29 cellular contexts compared by ENCODE assay signal in the genomic region with DNA sequence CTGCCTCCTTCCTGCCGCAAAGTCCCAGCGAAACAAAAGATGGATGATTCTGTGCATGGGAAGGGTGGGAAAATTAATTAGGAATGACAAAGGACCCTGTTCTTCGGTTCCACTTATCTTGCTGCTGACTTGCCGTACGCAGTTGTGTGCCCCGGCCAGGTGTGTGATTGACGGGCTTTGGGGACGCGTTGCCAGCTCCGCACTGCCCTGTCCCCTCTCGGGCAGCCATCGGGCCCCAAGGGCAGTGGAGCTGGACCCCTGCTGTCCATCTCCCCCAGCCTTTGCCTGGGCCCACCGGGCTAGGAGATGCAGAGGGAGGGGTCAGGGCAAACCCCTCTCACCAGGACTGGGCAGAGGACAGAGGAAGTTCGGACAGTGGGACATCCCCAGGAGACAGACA.
"Had no signal": no experiment of that assay in that cellular context is flagged by ENCODE, and none has a peak within 500 bp of the region (broad histone marks: within the 10 kb centered on the region; RNA-seq: fewer than 3 reads in every experiment).

No MANE protein-coding gene starts in this region.

- H3K4me1 ChIP-seq: colonic mucosa, esophagus muscularis mucosa, esophagus squamous epithelium, foreskin keratinocyte, gastrocnemius medialis, gastroesophageal sphincter had no signal

- H3K4me3 ChIP-seq: colonic mucosa, coronary artery, dorsolateral prefrontal cortex, esophagus muscularis mucosa, esophagus squamous epithelium, gastrocnemius medialis, gastroesophageal sphincter, heart left ventricle, heart right ventricle had no signal

- FAIRE-seq: colon, endometrium, endothelial cell of umbilical vein, frontal cortex had no signal

- H3K9me3 ChIP-seq: colonic mucosa, esophagus muscularis mucosa, esophagus squamous epithelium, gastrocnemius medialis, gastroesophageal sphincter, heart left ventricle, heart right ventricle had no signal

- H3K27ac Mint-ChIP-seq: dendritic cell treated with granulocyte-macrophage colony-stimulating factor and Interleukin-4, amounts not matched to agents 40 ng/mL and 50 ng/mL, for 4 days; effector memory CD8-positive, alpha-beta T cell; endodermal cell had no signal

- H3K4me3 Mint-ChIP-seq: dendritic cell treated with granulocyte-macrophage colony-stimulating factor and Interleukin-4, amounts not matched to agents 40 ng/mL and 50 ng/mL, for 4 days; effector memory CD8-positive, alpha-beta T cell; endodermal cell had no signal

- H3K27me3 Mint-ChIP-seq: dendritic cell treated with granulocyte-macrophage colony-stimulating factor and Interleukin-4, amounts not matched to agents 40 ng/mL and 50 ng/mL, for 4 days had no signal

- ATAC-seq: effector memory CD8-positive, alpha-beta T cell; esophagus mucosa; foreskin keratinocyte; gastrocnemius medialis; gastroesophageal sphincter; heart left ventricle; heart right ventricle had no signal

- H3K27ac ChIP-seq: colonic mucosa, coronary artery, epithelial cell of prostate, esophagus muscularis mucosa, esophagus squamous epithelium, foreskin keratinocyte, gastrocnemius medialis, gastroesophageal sphincter, heart left ventricle, heart right ventricle had no signal

- H3K9me3 Mint-ChIP-seq: dendritic cell treated with granulocyte-macrophage colony-stimulating factor and Interleukin-4, amounts not matched to agents 40 ng/mL and 50 ng/mL, for 4 days; endodermal cell had no signal

- DNase-seq: colonic mucosa; cortex of kidney; dermis blood vessel endothelial cell; effector CD4-positive, alpha-beta T cell; effector CD8-positive, alpha-beta T cell; effector memory CD4-positive, alpha-beta T cell; effector memory CD8-positive, alpha-beta T cell; endodermal cell; erythroblast; esophagus squamous epithelium; foreskin fibroblast; foreskin keratinocyte; foreskin melanocyte; gastrocnemius medialis; glutamatergic neuron; head of caudate nucleus; heart left ventricle; heart right ventricle had no signal

- H3K36me3 ChIP-seq: colonic mucosa, esophagus muscularis mucosa, esophagus squamous epithelium, gastrocnemius medialis, gastroesophageal sphincter, heart left ventricle, heart right ventricle had no signal
